1 cellular context compared by ENCODE assay signal in the genomic region with DNA sequence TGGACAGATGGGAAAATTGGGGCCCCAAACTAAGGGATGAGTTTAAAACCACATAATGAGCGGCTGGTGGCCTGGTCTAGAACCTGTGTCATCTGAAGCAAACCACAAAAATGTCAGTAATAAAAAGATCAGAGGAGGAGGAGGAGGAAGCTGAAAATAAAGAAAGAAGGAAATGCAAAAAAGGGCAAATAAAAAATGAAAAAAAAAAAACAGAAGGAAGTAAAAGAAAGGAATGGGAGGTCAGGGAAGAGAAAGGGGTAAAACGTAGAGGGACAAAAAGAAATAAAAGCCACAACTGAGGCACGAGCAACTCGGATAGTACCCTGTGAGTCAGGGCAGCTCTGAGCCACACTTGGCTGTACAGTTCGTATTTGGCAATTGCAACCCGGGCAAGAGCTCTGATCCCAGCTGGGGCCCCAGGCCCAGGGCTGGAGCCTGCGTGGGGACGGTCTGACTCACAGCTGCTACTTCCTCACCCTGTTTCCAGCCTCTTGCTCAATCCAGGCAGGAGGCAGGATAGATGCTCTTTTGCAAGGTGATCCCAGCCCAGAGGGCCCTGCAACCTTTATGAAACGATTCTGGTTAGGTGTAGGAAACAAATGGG.
TF ChIP-seq lines count a peak whose summit lies in the region.

No MANE protein-coding gene starts in this region.

TF ChIP-seq in K562, 482 proteins besides CTCF, POLR2A, EP300 and RAD21 (continued from another document):
- TF ChIP-seq ATF2 (CRISPR knock-in tag; IDR thresholded peaks at IDR 0.05) (no peak), NRF1 (conservative IDR thresholded peaks at IDR 0.05 in 1 of 2, IDR thresholded peaks at IDR 0.05 in 1 of 2) (peak; percentile 73 to 77), ARID1B (IDR thresholded peaks at IDR 0.05) (peak; percentile 40), IRF9 (tag; IDR thresholded peaks at IDR 0.05) (no peak), GATAD2A (IDR thresholded peaks at IDR 0.05) (no peak), LCOR (CRISPR knock-in tag; IDR thresholded peaks at IDR 0.05) (no peak), ELF4 (CRISPR knock-in tag; IDR thresholded peaks at IDR 0.05) (no peak), FIP1L1 (IDR thresholded peaks at IDR 0.05; ENCODE audit: low read depth, low read length, poor library complexity, severe bottlenecking) (no peak), ATF3 (IDR thresholded peaks at IDR 0.05) (peak; percentile 56; the same call in 1 of the 2 replicates), ATF3 (CRISPR knock-in tag; conservative IDR thresholded peaks at IDR 0.05) (no peak), TRIM24 (IDR thresholded peaks at IDR 0.05) (peak in 1 of 2 experiments; percentile 25; a peak in 1 of 4 replicates), PHB2 (IDR thresholded peaks at IDR 0.05; ENCODE audit: low read depth) (no peak), SMARCE1 (IDR thresholded peaks at IDR 0.05) (peak; percentile 50; the same call in 1 of the 2 replicates), CBX1 (IDR thresholded peaks at IDR 0.05; ENCODE audit: low read depth) (no peak), PTTG1 (tag; IDR thresholded peaks at IDR 0.05; ENCODE audit: low read depth) (no peak), ZNF707 (CRISPR knock-in tag; conservative IDR thresholded peaks at IDR 0.05) (no peak), MEF2D (tag; conservative IDR thresholded peaks at IDR 0.05; ENCODE audit: low read depth) (no peak), HDAC2 (IDR thresholded peaks at IDR 0.05) (no peak), ZNF407 (IDR thresholded peaks at IDR 0.05; ENCODE audit: low read depth) (no peak), TAF1 (IDR thresholded peaks at IDR 0.05; ENCODE audit: control insufficient read depth, extremely low read depth, insufficient read depth, low read length, severe bottlenecking) (no peak), SREBF2 (CRISPR knock-in tag; IDR thresholded peaks at IDR 0.05) (no peak), ZNF408 (CRISPR knock-in tag; IDR thresholded peaks at IDR 0.05; ENCODE audit: low read depth) (no peak), MEIS2 (IDR thresholded peaks at IDR 0.05; ENCODE audit: partially characterized antibody) (no peak), THRAP3 (IDR thresholded peaks at IDR 0.05; ENCODE audit: borderline replicate concordance) (no peak), CEBPG (CRISPR knock-in tag; IDR thresholded peaks at IDR 0.05) (peak; percentile 76), CEBPG (tag; conservative IDR thresholded peaks at IDR 0.05 in 1 of 2, IDR thresholded peaks at IDR 0.05 in 1 of 2) (peak; percentile 89 to 93), NEUROD1 (IDR thresholded peaks at IDR 0.05; ENCODE audit: borderline replicate concordance, low read depth, low read length, partially characterized antibody) (no peak), RBM14 (IDR thresholded peaks at IDR 0.05; ENCODE audit: borderline replicate concordance, insufficient read depth, low read depth, low read length) (no peak), ZNF436 (CRISPR knock-in tag; IDR thresholded peaks at IDR 0.05) (no peak), MTA3 (IDR thresholded peaks at IDR 0.05; ENCODE audit: borderline replicate concordance) (no peak), RHOXF2B (CRISPR knock-in tag; conservative IDR thresholded peaks at IDR 0.05) (no peak), JUNB (CRISPR knock-in tag; conservative IDR thresholded peaks at IDR 0.05) (no peak), FUS (optimal IDR thresholded peaks at IDR 0.05; ENCODE audit: low read depth, low read length) (no peak), HNRNPH1 (optimal IDR thresholded peaks at IDR 0.05; ENCODE audit: low read depth, low read length) (no peak), MTA1 (IDR thresholded peaks at IDR 0.05; ENCODE audit: borderline replicate concordance) (0 out of 2 replicates have a peak, but pooled peaks have one; percentile 19), ZSCAN32 (CRISPR knock-in tag; IDR thresholded peaks at IDR 0.05) (no peak), COPS2 (conservative IDR thresholded peaks at IDR 0.05) (no peak), NR2C2 (CRISPR knock-in tag; IDR thresholded peaks at IDR 0.05) (no peak), NR2C2 (tag; IDR thresholded peaks at IDR 0.05) (0 out of 2 replicates have a peak, but pooled peaks have one; percentile 18), JUN (IDR thresholded peaks at IDR 0.05; ENCODE audit: borderline replicate concordance, low read depth, low read length) (peak; percentile 37; the same call in 1 of the 2 replicates), JUN (CRISPR knock-in tag; IDR thresholded peaks at IDR 0.05; ENCODE audit: borderline replicate concordance) (no peak), ZNF263 (CRISPR knock-in tag; IDR thresholded peaks at IDR 0.05; ENCODE audit: borderline replicate concordance) (no peak), SIN3B (IDR thresholded peaks at IDR 0.05; ENCODE audit: low read depth) (no peak)
- TF ChIP-seq, protein P1, sequence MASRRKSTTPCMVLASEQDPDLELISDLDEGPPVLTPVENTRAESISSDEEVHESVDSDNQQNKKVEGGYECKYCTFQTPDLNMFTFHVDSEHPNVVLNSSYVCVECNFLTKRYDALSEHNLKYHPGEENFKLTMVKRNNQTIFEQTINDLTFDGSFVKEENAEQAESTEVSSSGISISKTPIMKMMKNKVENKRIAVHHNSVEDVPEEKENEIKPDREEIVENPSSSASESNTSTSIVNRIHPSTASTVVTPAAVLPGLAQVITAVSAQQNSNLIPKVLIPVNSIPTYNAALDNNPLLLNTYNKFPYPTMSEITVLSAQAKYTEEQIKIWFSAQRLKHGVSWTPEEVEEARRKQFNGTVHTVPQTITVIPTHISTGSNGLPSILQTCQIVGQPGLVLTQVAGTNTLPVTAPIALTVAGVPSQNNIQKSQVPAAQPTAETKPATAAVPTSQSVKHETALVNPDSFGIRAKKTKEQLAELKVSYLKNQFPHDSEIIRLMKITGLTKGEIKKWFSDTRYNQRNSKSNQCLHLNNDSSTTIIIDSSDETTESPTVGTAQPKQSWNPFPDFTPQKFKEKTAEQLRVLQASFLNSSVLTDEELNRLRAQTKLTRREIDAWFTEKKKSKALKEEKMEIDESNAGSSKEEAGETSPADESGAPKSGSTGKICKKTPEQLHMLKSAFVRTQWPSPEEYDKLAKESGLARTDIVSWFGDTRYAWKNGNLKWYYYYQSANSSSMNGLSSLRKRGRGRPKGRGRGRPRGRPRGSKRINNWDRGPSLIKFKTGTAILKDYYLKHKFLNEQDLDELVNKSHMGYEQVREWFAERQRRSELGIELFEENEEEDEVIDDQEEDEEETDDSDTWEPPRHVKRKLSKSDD (conservative IDR thresholded peaks at IDR 0.05; ENCODE audit: low read length), result no peak
- TF ChIP-seq, protein P2, sequence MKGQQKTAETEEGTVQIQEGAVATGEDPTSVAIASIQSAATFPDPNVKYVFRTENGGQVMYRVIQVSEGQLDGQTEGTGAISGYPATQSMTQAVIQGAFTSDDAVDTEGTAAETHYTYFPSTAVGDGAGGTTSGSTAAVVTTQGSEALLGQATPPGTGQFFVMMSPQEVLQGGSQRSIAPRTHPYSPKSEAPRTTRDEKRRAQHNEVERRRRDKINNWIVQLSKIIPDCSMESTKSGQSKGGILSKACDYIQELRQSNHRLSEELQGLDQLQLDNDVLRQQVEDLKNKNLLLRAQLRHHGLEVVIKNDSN (CRISPR knock-in tag; IDR thresholded peaks at IDR 0.05), result no peak
- TF ChIP-seq, protein P3, sequence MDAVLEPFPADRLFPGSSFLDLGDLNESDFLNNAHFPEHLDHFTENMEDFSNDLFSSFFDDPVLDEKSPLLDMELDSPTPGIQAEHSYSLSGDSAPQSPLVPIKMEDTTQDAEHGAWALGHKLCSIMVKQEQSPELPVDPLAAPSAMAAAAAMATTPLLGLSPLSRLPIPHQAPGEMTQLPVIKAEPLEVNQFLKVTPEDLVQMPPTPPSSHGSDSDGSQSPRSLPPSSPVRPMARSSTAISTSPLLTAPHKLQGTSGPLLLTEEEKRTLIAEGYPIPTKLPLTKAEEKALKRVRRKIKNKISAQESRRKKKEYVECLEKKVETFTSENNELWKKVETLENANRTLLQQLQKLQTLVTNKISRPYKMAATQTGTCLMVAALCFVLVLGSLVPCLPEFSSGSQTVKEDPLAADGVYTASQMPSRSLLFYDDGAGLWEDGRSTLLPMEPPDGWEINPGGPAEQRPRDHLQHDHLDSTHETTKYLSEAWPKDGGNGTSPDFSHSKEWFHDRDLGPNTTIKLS (IDR thresholded peaks at IDR 0.05; ENCODE audit: borderline replicate concordance, low read depth), result no peak
- TF ChIP-seq, protein P4, sequence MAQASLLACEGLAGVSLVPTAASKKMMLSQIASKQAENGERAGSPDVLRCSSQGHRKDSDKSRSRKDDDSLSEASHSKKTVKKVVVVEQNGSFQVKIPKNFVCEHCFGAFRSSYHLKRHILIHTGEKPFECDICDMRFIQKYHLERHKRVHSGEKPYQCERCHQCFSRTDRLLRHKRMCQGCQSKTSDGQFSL (CRISPR knock-in tag; IDR thresholded peaks at IDR 0.05), result no peak
- TF ChIP-seq, protein P4 (tag; IDR thresholded peaks at IDR 0.05), result no peak
TF ChIP-seq in K562: peak in this region for 19.
